Comparison of ENCODE assay signal across 38 cellular contexts in genomic region chr2:5897249-5897648, GRCh38.
"Had no signal": no experiment of that assay in that cellular context is flagged by ENCODE, and none has a peak within 500 bp of the region (broad histone marks: within the 10 kb centered on the region; RNA-seq: fewer than 3 reads in every experiment).

No MANE protein-coding gene starts in this region.

- H3K9me3 Mint-ChIP-seq: activated naive CD4-positive, alpha-beta T cell treated with anti-CD3 and anti-CD28 coated beads, Interleukin-2, amount 50 U/mL, for 24 hours; activated naive CD8-positive, alpha-beta T cell treated with anti-CD3 and anti-CD28 coated beads for 36 hours; activated naive CD8-positive, alpha-beta T cell treated with anti-CD3 and anti-CD28 coated beads, Interleukin-2, amount 10 ng/mL, durations not matched to agents 7 days and 5 days; activated T-helper 2 cell treated with anti-CD3 and anti-CD28 coated beads, Interferon-gamma antibody, Interleukin-2, Interleukin-4, amounts not matched to agents 10 μg/mL and 5 μg/mL and 100 μg/mL, durations not matched to agents 14 hours and 24 hours and 36 hours had no signal

- H3K27me3 Mint-ChIP-seq: activated naive CD4-positive, alpha-beta T cell treated with anti-CD3 and anti-CD28 coated beads, Interleukin-2, amount 10 ng/mL, durations not matched to agents 7 days and 5 days; activated naive CD8-positive, alpha-beta T cell; activated naive CD8-positive, alpha-beta T cell treated with anti-CD3 and anti-CD28 coated beads for 36 hours; activated naive CD8-positive, alpha-beta T cell treated with anti-CD3 and anti-CD28 coated beads, Interleukin-2, amount 50 U/mL, for 24 hours; activated T-cell treated with anti-CD3 and anti-CD28 coated beads, Interleukin-2, amount 50 U/mL, for 24 hours; activated T-helper 17 cell treated with anti-CD3 and anti-CD28 coated beads, Interleukin-2, amount 50 U/mL, for 72 hours; central memory CD8-positive, alpha-beta T cell had no signal

- ATAC-seq: activated naive CD4-positive, alpha-beta T cell treated with anti-CD3 and anti-CD28 coated beads, Interleukin-2, amount 50 U/mL, for 72 hours; activated naive CD8-positive, alpha-beta T cell treated with anti-CD3 and anti-CD28 coated beads, Interleukin-2, amount 50 U/mL, for 24 hours; activated T-cell treated with anti-CD3 and anti-CD28 coated beads, Interleukin-2, amount 50 U/mL, for 4 hours; activated T-cell treated with anti-CD3 and anti-CD28 coated beads, Interleukin-2, amount 50 U/mL, for 72 hours; activated T-helper 17 cell treated with anti-CD3 and anti-CD28 coated beads, Interleukin-2, amount 50 U/mL, for 72 hours; body of pancreas had no signal

- H3K9me3 ChIP-seq: adrenal gland, ascending aorta, body of pancreas, breast epithelium had no signal

- H3K27ac ChIP-seq: adrenal gland, ascending aorta, body of pancreas, brain microvascular endothelial cell, breast epithelium, cardiac muscle cell had no signal

- H3K36me3 ChIP-seq: adrenal gland, ascending aorta, brain microvascular endothelial cell, breast epithelium, cardiac muscle cell had no signal

- H3K27me3 ChIP-seq: adrenal gland, ascending aorta, body of pancreas, brain microvascular endothelial cell, breast epithelium, cardiac muscle cell had no signal

- H3K4me3 ChIP-seq: adrenal gland, ascending aorta, body of pancreas, breast epithelium, cardiac muscle cell had no signal

- H3K4me1 ChIP-seq: adrenal gland, ascending aorta, body of pancreas, breast epithelium had no signal

- DNase-seq: activated effector memory CD4-positive, alpha-beta T cell treated with anti-CD3 and anti-CD28 coated beads, Interleukin-2, amount 50 U/mL, for 16 hours; activated effector memory CD4-positive, alpha-beta T cell treated with Interleukin-2 at 50 U/mL for 16 hours; activated gamma-delta T cell; activated gamma-delta T cell treated with Interleukin-2 at 50 U/mL for 16 hours; activated naive CD4-positive, alpha-beta T cell; activated naive CD4-positive, alpha-beta T cell treated with anti-CD3 and anti-CD28 coated beads for 36 hours; activated naive CD4-positive, alpha-beta T cell treated with anti-CD3 and anti-CD28 coated beads, Interleukin-2, amount 10 ng/mL, durations not matched to agents 7 days and 5 days; activated naive CD4-positive, alpha-beta T cell treated with anti-CD3 and anti-CD28 coated beads, Interleukin-2, amount 50 U/mL, for 16 hours; activated naive CD4-positive, alpha-beta T cell treated with Interleukin-2 at 50 U/mL for 16 hours; activated naive CD8-positive, alpha-beta T cell treated with anti-CD3 and anti-CD28 coated beads for 36 hours; activated naive CD8-positive, alpha-beta T cell treated with anti-CD3 and anti-CD28 coated beads, Interleukin-2, amount 10 ng/mL, durations not matched to agents 7 days and 5 days; activated naive CD8-positive, alpha-beta T cell treated with anti-CD3 and anti-CD28 coated beads, Interleukin-2, amount 50 U/mL, for 24 hours; activated T-cell treated with anti-CD3 and anti-CD28 coated beads, Interleukin-2, amount 50 U/mL, for 1 hour; activated T-cell treated with anti-CD3 and anti-CD28 coated beads, Interleukin-2, amount 50 U/mL, for 24 hours; activated T-cell treated with anti-CD3 and anti-CD28 coated beads, Interleukin-2, amount 50 U/mL, for 4 hours; activated T-cell treated with anti-CD3 and anti-CD28 coated beads, Interleukin-2, amount 50 U/mL, for 48 hours; activated T-cell treated with anti-CD3 and anti-CD28 coated beads, Interleukin-2, amount 50 U/mL, for 72 hours; adrenal gland; amniotic stem cell; amygdala; anterior cingulate cortex; aorta; body of pancreas; brain microvascular endothelial cell; caudate nucleus; central memory CD4-positive, alpha-beta T cell; cerebellar nuclear complex had no signal

- H3K4me1 Mint-ChIP-seq: activated naive CD4-positive, alpha-beta T cell treated with anti-CD3 and anti-CD28 coated beads, Interleukin-2, amount 10 ng/mL, durations not matched to agents 7 days and 5 days; activated naive CD4-positive, alpha-beta T cell treated with anti-CD3 and anti-CD28 coated beads, Interleukin-2, amount 50 U/mL, for 24 hours; activated naive CD8-positive, alpha-beta T cell treated with anti-CD3 and anti-CD28 coated beads for 36 hours; activated naive CD8-positive, alpha-beta T cell treated with anti-CD3 and anti-CD28 coated beads, Interleukin-2, amount 10 ng/mL, durations not matched to agents 7 days and 5 days; activated naive CD8-positive, alpha-beta T cell treated with anti-CD3 and anti-CD28 coated beads, Interleukin-2, amount 50 U/mL, for 24 hours; activated T-helper 17 cell treated with anti-CD3 and anti-CD28 coated beads, Interleukin-2, amount 50 U/mL, for 72 hours; brain; central memory CD8-positive, alpha-beta T cell had no signal

- H3K36me3 Mint-ChIP-seq: activated naive CD4-positive, alpha-beta T cell treated with anti-CD3 and anti-CD28 coated beads, Interleukin-2, amount 10 ng/mL, durations not matched to agents 7 days and 5 days; activated naive CD4-positive, alpha-beta T cell treated with anti-CD3 and anti-CD28 coated beads, Interleukin-2, amount 50 U/mL, for 24 hours; activated naive CD4-positive, alpha-beta T cell treated with anti-CD3 and anti-CD28 coated beads, Interleukin-2, amount 50 U/mL, for 72 hours; activated naive CD8-positive, alpha-beta T cell; activated naive CD8-positive, alpha-beta T cell treated with anti-CD3 and anti-CD28 coated beads for 36 hours; activated naive CD8-positive, alpha-beta T cell treated with anti-CD3 and anti-CD28 coated beads, Interleukin-2, amount 10 ng/mL, durations not matched to agents 7 days and 5 days; brain had no signal

- H3K4me3 Mint-ChIP-seq: activated naive CD4-positive, alpha-beta T cell treated with anti-CD3 and anti-CD28 coated beads for 36 hours; activated naive CD4-positive, alpha-beta T cell treated with anti-CD3 and anti-CD28 coated beads, Interleukin-2, amount 10 ng/mL, durations not matched to agents 7 days and 5 days; activated naive CD4-positive, alpha-beta T cell treated with anti-CD3 and anti-CD28 coated beads, Interleukin-2, amount 50 U/mL, for 24 hours; activated naive CD8-positive, alpha-beta T cell; activated naive CD8-positive, alpha-beta T cell treated with anti-CD3 and anti-CD28 coated beads for 36 hours; activated naive CD8-positive, alpha-beta T cell treated with anti-CD3 and anti-CD28 coated beads, Interleukin-2, amount 10 ng/mL, durations not matched to agents 7 days and 5 days; activated naive CD8-positive, alpha-beta T cell treated with anti-CD3 and anti-CD28 coated beads, Interleukin-2, amount 50 U/mL, for 24 hours; activated T-cell treated with anti-CD3 and anti-CD28 coated beads, Interleukin-2, amount 50 U/mL, for 24 hours; activated T-cell treated with anti-CD3 and anti-CD28 coated beads, Interleukin-2, amount 50 U/mL, for 4 hours; activated T-cell treated with anti-CD3 and anti-CD28 coated beads, Interleukin-2, amount 50 U/mL, for 72 hours; activated T-helper 1 cell treated with anti-CD3 and anti-CD28 coated beads, Interleukin-12 subunit alpha, Interleukin-12 subunit beta, Interleukin-2, Interleukin-4 antibody, amounts not matched to agents 30 ng/mL and 10 ng/mL and 1 ng/mL, durations not matched to agents 14 hours and 24 hours and 36 hours; activated T-helper 17 cell treated with anti-CD3 and anti-CD28 coated beads, Interleukin-2, amount 50 U/mL, for 72 hours; brain; central memory CD8-positive, alpha-beta T cell had no signal

- H3K27ac Mint-ChIP-seq: activated naive CD4-positive, alpha-beta T cell treated with anti-CD3 and anti-CD28 coated beads for 36 hours; activated naive CD4-positive, alpha-beta T cell treated with anti-CD3 and anti-CD28 coated beads, Interleukin-2, amount 10 ng/mL, durations not matched to agents 7 days and 5 days; activated naive CD4-positive, alpha-beta T cell treated with anti-CD3 and anti-CD28 coated beads, Interleukin-2, amount 50 U/mL, for 24 hours; activated naive CD4-positive, alpha-beta T cell treated with anti-CD3 and anti-CD28 coated beads, Interleukin-2, amount 50 U/mL, for 72 hours; activated naive CD8-positive, alpha-beta T cell; activated naive CD8-positive, alpha-beta T cell treated with anti-CD3 and anti-CD28 coated beads for 36 hours; activated naive CD8-positive, alpha-beta T cell treated with anti-CD3 and anti-CD28 coated beads, Interleukin-2, amount 10 ng/mL, durations not matched to agents 7 days and 5 days; activated naive CD8-positive, alpha-beta T cell treated with anti-CD3 and anti-CD28 coated beads, Interleukin-2, amount 50 U/mL, for 24 hours; activated T-cell treated with anti-CD3 and anti-CD28 coated beads, Interleukin-2, amount 50 U/mL, for 24 hours; activated T-cell treated with anti-CD3 and anti-CD28 coated beads, Interleukin-2, amount 50 U/mL, for 72 hours; activated T-helper 1 cell treated with anti-CD3 and anti-CD28 coated beads, Interleukin-12 subunit alpha, Interleukin-12 subunit beta, Interleukin-2, Interleukin-4 antibody, amounts not matched to agents 30 ng/mL and 10 ng/mL and 1 ng/mL, durations not matched to agents 14 hours and 24 hours and 36 hours; activated T-helper 17 cell treated with anti-CD3 and anti-CD28 coated beads, Interleukin-2, amount 50 U/mL, for 72 hours; activated T-helper 2 cell treated with anti-CD3 and anti-CD28 coated beads, Interferon-gamma antibody, Interleukin-2, Interleukin-4, amounts not matched to agents 10 μg/mL and 5 μg/mL and 100 μg/mL, durations not matched to agents 14 hours and 24 hours and 36 hours; brain had no signal
